ENCODE assay signal across 17 cellular contexts in the genomic region with DNA sequence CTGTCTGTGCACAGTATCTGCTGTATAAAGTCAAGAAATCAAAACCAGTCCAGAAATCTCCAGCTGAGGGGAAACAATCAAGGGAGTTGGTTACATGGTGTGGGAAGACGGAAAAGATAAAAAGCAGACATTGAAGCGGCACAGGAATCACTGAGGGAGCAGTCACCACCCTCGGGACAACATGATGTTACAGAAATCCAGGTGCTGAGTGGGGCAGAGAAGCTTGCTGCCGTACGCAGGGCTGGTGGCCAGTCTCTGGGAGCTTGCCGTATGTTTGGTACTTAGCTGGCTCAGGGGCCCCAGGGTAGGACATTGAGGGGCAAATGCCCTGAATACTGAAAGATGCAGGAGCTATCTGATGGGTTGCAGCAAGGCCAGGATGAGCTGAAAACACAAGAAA.
A peak's percentile ranks its signal among the peaks of the same experiment; 100 is the strongest.
DNase-seq lines count a peak whose midpoint lies in the region; TF ChIP-seq lines count a peak whose summit lies in the region.
"Had no signal": no experiment of that assay in that cellular context is flagged by ENCODE, and none has a peak within 500 bp of the region (broad histone marks: within the 10 kb centered on the region; RNA-seq: fewer than 3 reads in every experiment).

No MANE protein-coding gene starts in this region.

- WGBS in esophagus muscularis mucosa, result 93% methylated on average over 6 of the region's 6 CpGs

- H3K9me3 ChIP-seq in esophagus muscularis mucosa, result no peaks in the 10 kb centered on the region
- H3K9me3 ChIP-seq: A549; BLaER1 treated with 17β-estradiol and CSF1 and Interleukin-3, amounts not matched to agents 10 nM and 100 nM; Caco-2 had no signal

- peak; percentile 50 for DNase-seq in activated CD4-positive, alpha-beta T cell treated with anti-CD3 and anti-CD28 coated beads, Interleukin-2, amount 10 ng/mL, durations not matched to agents 24 days and 14 days
- DNase-seq in activated CD4-positive, alpha-beta T cell treated with anti-CD3 and anti-CD28 coated beads, Interleukin-2, amount 50 U/mL, for 4 hours, result no peak
- peak; percentile 82 for DNase-seq in esophagus muscularis mucosa (ENCODE audit: extremely low spot score)
- DNase-seq in midbrain (lab: John Stamatoyannopoulos, UW), result no peak
- DNase-seq in amygdala (lab: John Stamatoyannopoulos, UW), result no peak
- DNase-seq: AML-193; Caco-2; Calu3; CD4-positive, alpha-beta T cell; CD8-positive, alpha-beta T cell; DMS79 treated with DMSO at 0.1 percent for 48 hours; GF-D8 had no signal

- H3K4me3 ChIP-seq in esophagus muscularis mucosa, result no peak overlapping the region
- H3K4me3 ChIP-seq: A549; BLaER1 treated with 17β-estradiol and CSF1 and Interleukin-3, amounts not matched to agents 10 nM and 100 nM had no signal

- no peak overlapping the region for H3K4me3 Mint-ChIP-seq in activated CD4-positive, alpha-beta T cell treated with anti-CD3 and anti-CD28 coated beads, Interleukin-2, amount 10 ng/mL, durations not matched to agents 24 days and 14 days
- H3K4me3 Mint-ChIP-seq: B cell; CD4-positive, alpha-beta T cell; CD8-positive, alpha-beta T cell had no signal

- H3K4me1 Mint-ChIP-seq in activated CD4-positive, alpha-beta T cell treated with anti-CD3 and anti-CD28 coated beads, Interleukin-2, amount 10 ng/mL, durations not matched to agents 24 days and 14 days, result no peaks in the 10 kb centered on the region

- H3K27me3 Mint-ChIP-seq in activated CD4-positive, alpha-beta T cell treated with anti-CD3 and anti-CD28 coated beads, Interleukin-2, amount 10 ng/mL, durations not matched to agents 24 days and 14 days, result peaks cover 12% of the 10 kb centered on the region

- TF ChIP-seq EP300 in esophagus muscularis mucosa (IDR thresholded peaks at IDR 0.05), result no peak

- TF ChIP-seq POLR2A in esophagus muscularis mucosa (IDR thresholded peaks at IDR 0.05; ENCODE audit: low read depth), result no peak

- no peaks in the 10 kb centered on the region for H3K9me3 Mint-ChIP-seq in activated CD4-positive, alpha-beta T cell treated with anti-CD3 and anti-CD28 coated beads, Interleukin-2, amount 10 ng/mL, durations not matched to agents 24 days and 14 days
- H3K9me3 Mint-ChIP-seq: CD4-positive, alpha-beta T cell; CD8-positive, alpha-beta T cell had no signal

- intact Hi-C loops in activated CD4-positive, alpha-beta T cell treated with anti-CD3 and anti-CD28 coated beads, Interleukin-2, amount 10 ng/mL, durations not matched to agents 24 days and 14 days (cut with micrococcal nuclease), result loop anchor here (5.0 to 10.0 kb wide), 2 partner anchors 289 to 1372 kb away; no protein-coding TSS in a partner anchor
- intact Hi-C loops in esophagus muscularis mucosa (cut with DNase I), result no loop called here

- H3K27me3 ChIP-seq in esophagus muscularis mucosa, result peaks cover 0 to 4% (median 0%) of the 10 kb centered on the region in 4 donors
- H3K27me3 ChIP-seq: BLaER1 treated with 17β-estradiol and CSF1 and Interleukin-3, amounts not matched to agents 10 nM and 100 nM had no signal

- peaks cover 0 to 4% (median 2%) of the 10 kb centered on the region in 4 donors for H3K4me1 ChIP-seq in esophagus muscularis mucosa
- H3K4me1 ChIP-seq: A549, Caco-2 had no signal

- no peak overlapping the region for H3K27ac Mint-ChIP-seq in activated CD4-positive, alpha-beta T cell treated with anti-CD3 and anti-CD28 coated beads, Interleukin-2, amount 10 ng/mL, durations not matched to agents 24 days and 14 days
- H3K27ac Mint-ChIP-seq: B cell; CD4-positive, alpha-beta T cell; CD8-positive, alpha-beta T cell had no signal

- no peak overlapping the region for H3K27ac ChIP-seq in esophagus muscularis mucosa (replicated peaks in 1 of 4)
- H3K27ac ChIP-seq: 22Rv1; BLaER1 treated with 17β-estradiol and CSF1 and Interleukin-3, amounts not matched to agents 10 nM and 100 nM; C4-2B had no signal

- H3K36me3 Mint-ChIP-seq in activated CD4-positive, alpha-beta T cell treated with anti-CD3 and anti-CD28 coated beads, Interleukin-2, amount 10 ng/mL, durations not matched to agents 24 days and 14 days (ENCODE audit: low read depth), result no peaks in the 10 kb centered on the region
- H3K36me3 Mint-ChIP-seq: CD8-positive, alpha-beta T cell had no signal

- H3K36me3 ChIP-seq in esophagus muscularis mucosa, result no peaks in the 10 kb centered on the region
- H3K36me3 ChIP-seq: BLaER1 treated with 17β-estradiol and CSF1 and Interleukin-3, amounts not matched to agents 10 nM and 100 nM had no signal

- TF ChIP-seq CTCF in esophagus muscularis mucosa (IDR thresholded peaks at IDR 0.05), result no peak

Comparison
In these comparisons a context has a peak if more than half of its experiments do, and no peak if none do; other contexts are left out.
1. DNase-seq: peak in activated CD4-positive, alpha-beta T cell treated with anti-CD3 and anti-CD28 coated beads, Interleukin-2, amount 10 ng/mL, durations not matched to agents 24 days and 14 days (single experiment) and esophagus muscularis mucosa (single experiment); none in activated CD4-positive, alpha-beta T cell treated with anti-CD3 and anti-CD28 coated beads, Interleukin-2, amount 50 U/mL, for 4 hours (0 of 2), midbrain (single experiment) and amygdala (0 of 56).